8 cellular contexts compared by ENCODE assay signal in the genomic region with DNA sequence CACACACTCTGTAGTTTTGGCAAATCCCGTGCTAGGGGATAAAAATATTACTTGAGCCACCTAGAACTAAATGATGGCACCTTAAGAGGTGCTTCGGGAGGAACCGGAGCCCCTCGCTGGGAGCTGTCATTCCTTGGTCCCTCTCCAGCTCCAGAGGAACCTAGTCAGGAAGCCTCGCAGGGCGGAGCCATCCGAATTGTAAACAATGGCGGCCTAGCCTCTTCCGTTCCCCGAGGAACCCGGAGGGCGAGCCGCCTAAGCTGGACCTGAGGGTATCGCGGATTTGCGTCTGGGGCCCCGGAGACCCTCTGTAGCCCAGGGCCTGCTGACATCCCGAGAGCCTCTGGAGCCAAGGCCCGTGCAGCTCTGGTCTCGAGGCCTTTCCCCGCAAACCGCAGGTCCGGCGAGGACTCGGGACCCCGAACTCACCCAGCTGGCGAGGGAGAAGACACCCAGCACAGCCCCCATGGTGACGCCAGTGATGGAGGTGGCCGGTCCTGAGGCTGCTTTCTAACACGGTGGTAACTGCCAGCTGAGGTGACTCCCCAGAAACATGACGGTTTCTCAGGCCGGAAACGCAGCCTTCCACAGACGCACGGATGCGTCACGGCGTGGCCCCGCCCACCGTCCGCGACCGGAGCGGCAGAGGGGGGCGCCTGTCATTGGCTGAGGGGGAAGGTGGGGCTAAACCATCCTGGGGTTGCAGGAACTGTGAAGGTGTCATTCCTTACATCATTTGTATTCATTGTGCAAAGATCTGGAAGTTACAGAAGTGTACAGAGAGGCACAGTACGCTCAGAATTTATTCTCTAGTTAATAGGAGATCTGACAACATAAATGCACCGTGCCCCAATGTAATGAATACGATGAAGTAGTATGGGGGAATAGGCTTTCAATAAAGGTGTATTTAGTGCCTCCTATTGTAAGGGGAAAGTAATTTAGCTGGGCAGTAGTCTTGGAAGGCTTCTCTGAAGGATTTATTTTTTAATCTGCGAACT. TPM values are rescaled to one million over a fixed set of nuclear protein-coding genes. Genes with fewer than 3 reads are reported as not detected.
A peak's percentile ranks its signal among the peaks of the same experiment; 100 is the strongest.
DNase-seq lines count a peak whose midpoint lies in the region; ATAC-seq and TF ChIP-seq lines count a peak whose summit lies in the region.

A gene (minus strand): TSS at position 587 of the 998 bp plus-strand sequence. CDS start 119 bp downstream, at position 468.

- CTCF ChIA-PET in IMR-90 (lab: Yijun Ruan, JAX) = interaction anchor here (0.5 to 1.1 kb wide), 3 partner anchors 11 to 37 kb away, joined by 3 to 6 read pairs (median 3); no protein-coding TSS in a partner anchor
- CTCF ChIA-PET in OCI-LY7 (lab: Charles Lee; ENCODE audit: unreplicated experiment) = no interaction called here

- H2AFZ ChIP-seq in IMR-90 (replicated peaks; ENCODE audit: low read length, poor library complexity) = peak within 1 kb of the TSS; percentile 95
- peak within 1 kb of the TSS; percentile 98 for H2AFZ ChIP-seq in OCI-LY7 (ENCODE audit: low read length)

- peak within 1 kb of the TSS; percentile 97 for H3K27ac ChIP-seq in IMR-90 (ENCODE audit: insufficient read depth, low read length)
- H3K27ac ChIP-seq in OCI-LY7 (ENCODE audit: low read depth, low read length, poor library complexity, severe bottlenecking) = peak within 1 kb of the TSS; percentile 72

- H3K4me2 ChIP-seq in IMR-90 (ENCODE audit: low read depth, low read length) = peak within 1 kb of the TSS; percentile 75
- H3K4me2 ChIP-seq in OCI-LY7 (ENCODE audit: low read length) = peak within 1 kb of the TSS; percentile 82

- peak within 1 kb of the TSS; percentile 92 for H3K4me3 Mint-ChIP-seq in endothelial cell (ENCODE audit: unreplicated experiment)

- peak; percentile 92 for TF ChIP-seq POLR2A in IMR-90 (IDR thresholded peaks at IDR 0.05; ENCODE audit: low read depth, low read length)

- H3K27me3 Mint-ChIP-seq in endothelial cell (ENCODE audit: unreplicated experiment) = peaks cover 4% of the 10 kb centered on the region

- H3K4ac ChIP-seq in IMR-90 (ENCODE audit: low read depth, low read length) = peak within 1 kb of the TSS; percentile 97

- H3K4me1 Mint-ChIP-seq in endothelial cell (ENCODE audit: unreplicated experiment) = peaks cover 55% of the 10 kb centered on the region

- H3K36me3 ChIP-seq in IMR-90 (ENCODE audit: control insufficient read depth, insufficient read depth, low read length) (peaks cover 1% of the 10 kb centered on the region; the same call in 1 of the 2 replicates), OCI-LY7 (ENCODE audit: insufficient read depth, low read length) (peaks cover 21% of the 10 kb centered on the region; the same call in 1 of the 2 replicates)

- peak within 1 kb of the TSS; percentile 89 for H3K27ac Mint-ChIP-seq in endothelial cell (ENCODE audit: unreplicated experiment)

- H3K4me1 ChIP-seq in IMR-90 (ENCODE audit: control insufficient read depth, insufficient read depth, low read length) (peaks cover 11% of the 10 kb centered on the region), OCI-LY7 (ENCODE audit: insufficient read depth, low read length, poor library complexity, severe bottlenecking) (peaks cover 29% of the 10 kb centered on the region)

- peak within 1 kb of the TSS; percentile 31; the same call in 1 of the 3 replicates for H2BK15ac ChIP-seq in IMR-90 (ENCODE audit: low read depth, low read length)

- BruUV-seq in IMR-90 (replicated peaks; lab: Mats Ljungman, UMichigan) = TSS peak; percentile 57
- TSS peak; percentile 58 for BruUV-seq in OCI-LY7 (replicated peaks; lab: Mats Ljungman, UMichigan)

- H3K23ac ChIP-seq in IMR-90 (ENCODE audit: low read depth, low read length) = peak within 1 kb of the TSS; percentile 77

- ATAC-seq in GM21526 (IDR thresholded peaks at IDR 0.05; ENCODE audit: low FRiP score, unreplicated experiment) (peak; percentile 95), IMR-90 (ENCODE audit: low read depth) (peak; percentile 99)

- DNase-seq in DMS 273 (lab: John Stamatoyannopoulos, UW; ENCODE audit: unreplicated experiment) (peak; percentile 97), IMR-90 (peak; percentile 96), OCI-LY7 (ENCODE audit: low spot score) (peak; percentile 94), activated T-cell treated with anti-CD3 and anti-CD28 coated beads for 1 hour (ENCODE audit: low read depth) (peak; percentile 94), endothelial cell (ENCODE audit: low spot score) (peak; percentile 96), midbrain (lab: John Stamatoyannopoulos, UW) (peak; percentile 96)
- peak; percentile 92 to 94 for DNase-seq in stimulated activated CD8-positive, alpha-beta memory T cell treated with anti-CD3 and anti-CD28 coated beads, Interleukin-2, amount 100 ng/mL, for 1 hour (ENCODE audit: low read depth in 2 of 2)

- no peaks in the 10 kb centered on the region for H3K9me3 ChIP-seq in IMR-90 (ENCODE audit: control insufficient read depth, insufficient read depth, low read length)
- no peaks in the 10 kb centered on the region for H3K9me3 ChIP-seq in OCI-LY7 (ENCODE audit: low read length)

- H3K27me3 ChIP-seq in IMR-90 (ENCODE audit: control insufficient read depth, insufficient read depth, low read length) = no peaks in the 10 kb centered on the region

- TF ChIP-seq RAD21 in IMR-90 (IDR thresholded peaks at IDR 0.05; ENCODE audit: low read length) = no peak

- H3K36me3 Mint-ChIP-seq in endothelial cell (ENCODE audit: low read depth, unreplicated experiment) = peaks cover 7% of the 10 kb centered on the region

- peak within 1 kb of the TSS; percentile 88 for H2AK5ac ChIP-seq in IMR-90 (ENCODE audit: low read depth, low read length)

- H3K9me3 Mint-ChIP-seq in endothelial cell (ENCODE audit: unreplicated experiment) = no peaks in the 10 kb centered on the region

- H2AK9ac ChIP-seq in IMR-90 (replicated peaks; ENCODE audit: low read depth, low read length, poor library complexity) = peak within 1 kb of the TSS; percentile 99

- peak within 1 kb of the TSS; percentile 57; the same call in 1 of the 2 replicates for H2BK20ac ChIP-seq in IMR-90 (ENCODE audit: low read depth, low read length)

- H4K20me1 ChIP-seq in IMR-90 (ENCODE audit: insufficient read depth, low read length) (peaks cover 41% of the 10 kb centered on the region), OCI-LY7 (ENCODE audit: insufficient read depth, low read length) (peaks cover 4% of the 10 kb centered on the region; the same call in 1 of the 2 replicates)

- peak within 1 kb of the TSS; percentile 82 for H4K5ac ChIP-seq in IMR-90 (ENCODE audit: low read depth, low read length)

- peak within 1 kb of the TSS; percentile 86 for H4K91ac ChIP-seq in IMR-90 (ENCODE audit: insufficient read depth, low read depth, low read length)

- H3K79me2 ChIP-seq in OCI-LY7 (ENCODE audit: insufficient read depth, low read depth, low read length) = peaks cover 51% of the 10 kb centered on the region

- dilution Hi-C loops in IMR-90 (cut with HindIII; ENCODE audit: low sequenced_read_pairs, unreplicated experiment) = no loop called here

- peak within 1 kb of the TSS; percentile 97 for H2BK5ac ChIP-seq in IMR-90 (ENCODE audit: low read depth, low read length, poor library complexity, severe bottlenecking)

- H3K4me3 ChIP-seq in IMR-90 (ENCODE audit: insufficient read depth, low read depth, low read length) = peak within 1 kb of the TSS; percentile 89
- H3K4me3 ChIP-seq in OCI-LY7 (ENCODE audit: low read depth, low read length, poor library complexity, severe bottlenecking) = peak within 1 kb of the TSS; percentile 97

- intact Hi-C loops in IMR-90 (cut with micrococcal nuclease) (loop anchor here (2.0 kb wide), 1 partner anchor 89 kb away; no protein-coding TSS in a partner anchor), OCI-LY7 (cut with micrococcal nuclease; ENCODE audit: unreplicated experiment) (loop anchor here (5.0 kb wide), 1 partner anchor 44 kb away; a partner anchor contains a TSS)

- peak within 1 kb of the TSS; percentile 68 to 93 for H4K8ac ChIP-seq in IMR-90 (ENCODE audit: low read depth in 2 of 2, low read length in 2 of 2)

- in situ Hi-C loops in IMR-90 (cut with MboI; ENCODE audit: low sequenced_read_pairs) = no loop called here

- peaks cover 0 to 41% of the 10 kb centered on the region in 2 experiments; a peak in 2 of 4 replicates for H3K79me1 ChIP-seq in IMR-90 (ENCODE audit: low read depth in 1 of 2, low read length in 2 of 2)

- no peak for TF ChIP-seq CTCF in IMR-90 (conservative IDR thresholded peaks at IDR 0.05; ENCODE audit: low read depth, low read length)
- TF ChIP-seq CTCF in OCI-LY7 (conservative IDR thresholded peaks at IDR 0.05; ENCODE audit: low read length) = peak; percentile 78
- TF ChIP-seq CTCF in endothelial cell (IDR thresholded peaks at IDR 0.05; ENCODE audit: unreplicated experiment) = no peak

- H2BK120ac ChIP-seq in IMR-90 (ENCODE audit: low read depth, low read length) = peak within 1 kb of the TSS; percentile 65

- peak within 1 kb of the TSS; percentile 98 for H3K9ac ChIP-seq in IMR-90 (ENCODE audit: low read depth, low read length)

- POLR2A ChIA-PET in IMR-90 (lab: Charles Lee; ENCODE audit: unreplicated experiment) (no interaction called here), OCI-LY7 (lab: Charles Lee) (interaction anchor here (0.5 to 1.6 kb wide), 8 partner anchors 15 to 308 kb away, joined by 3 to 7 read pairs (median 3); no protein-coding TSS in a partner anchor)

- H3K18ac ChIP-seq in IMR-90 (ENCODE audit: low read depth, low read length) = peak within 1 kb of the TSS; percentile 81

- H3K14ac ChIP-seq in IMR-90 (replicated peaks; ENCODE audit: low read depth, low read length) = peak within 1 kb of the TSS; percentile 97

- H3K9me2 ChIP-seq in OCI-LY7 (ENCODE audit: insufficient read depth, low read length) = no peaks in the 10 kb centered on the region

- WGBS in IMR-90 (ENCODE audit: extremely low coverage in 2 of 2, insufficient read length in 1 of 2), 2 experiments = 1% methylated on average over 14 of the region's 49 CpGs; no CpG with 5 or more reads in 1 of the 2 experiments

- peaks cover 9% of the 10 kb centered on the region for H3K9me1 ChIP-seq in IMR-90 (ENCODE audit: insufficient read depth, low read length)

- peak within 1 kb of the TSS; percentile 92 for H3K56ac ChIP-seq in IMR-90 (ENCODE audit: extremely low read depth, insufficient read depth, low read length)

TF ChIP-seq in IMR-90, 13 proteins besides CTCF, POLR2A, EP300 and RAD21 (continues in another document):
- TF ChIP-seq CEBPB (IDR thresholded peaks at IDR 0.05; ENCODE audit: low read depth, low read length) (peak; percentile 93), NFE2L2 (IDR thresholded peaks at IDR 0.05; ENCODE audit: low read depth, low read length) (peak; percentile 68), CHD1 (IDR thresholded peaks at IDR 0.05; ENCODE audit: low read depth, low read length) (peak; percentile 87), MAZ (IDR thresholded peaks at IDR 0.05; ENCODE audit: borderline replicate concordance, low read depth, low read length) (no peak; the same call in 1 of the 2 replicates), FOS (IDR thresholded peaks at IDR 0.05; ENCODE audit: low read depth, low read length) (peak; percentile 76)

RNA-seq across cellular contexts. Expression of the gene that starts here (rescaled TPM):
- total RNA-seq in IMR-90 (2012; rRNA removed) (88.3 and 101 TPM in 2 replicates), OCI-LY7 (2022) (55.4 and 62.7 TPM in 2 replicates), endothelial cell (ENCODE audit: unreplicated experiment) (82.8 TPM)
- polyA plus RNA-seq in IMR-90 (2012; rRNA removed) = 132 TPM in 2 replicates
- polyA plus RNA-seq in IMR-90 (2012; cell fraction: cytosol; rRNA removed) = 80.8 and 87.4 TPM in 2 replicates
- 53.6 and 92.5 TPM in 2 replicates for polyA plus RNA-seq in IMR-90 (2012; cell fraction: nucleus; rRNA removed; ENCODE audit: low replicate concordance)
- total RNA-seq in OCI-LY7 (2014; rRNA removed; shearing (Covaris generic)) = 19.3 and 24.4 TPM in 2 replicates

Comparison
In these comparisons a context has a peak if more than half of its experiments do, and no peak if none do; other contexts are left out.
1. Peak in every context shown above with its lines: DNase-seq, ATAC-seq, H3K4me3 ChIP-seq and H3K27ac ChIP-seq.